Comparison of ENCODE assay signal across 10 cellular contexts in genomic region chr4:23106516-23106915, GRCh38.
"Had no signal": no experiment of that assay in that cellular context is flagged by ENCODE, and none has a peak within 500 bp of the region (broad histone marks: within the 10 kb centered on the region; RNA-seq: fewer than 3 reads in every experiment).

No MANE protein-coding gene starts in this region.

- ATAC-seq: GM23338, HCT116 had no signal

- H3K9me3 ChIP-seq: HAP-1 had no signal

- H3K9ac ChIP-seq: GM23248 had no signal

- H3K4me3 ChIP-seq: GM23248, GM23338, HAP-1 had no signal

- FAIRE-seq: H1 had no signal

- H3K4me1 ChIP-seq: HAP-1 had no signal

- H3K36me3 ChIP-seq: HAP-1 had no signal

- H3K4me2 ChIP-seq: GM23338 had no signal

- DNase-seq: GM23248, GOT3, H7, H9, HCEC 1CT, HFFc6 had no signal

- H3K27ac ChIP-seq: GM23248 had no signal

- H2AFZ ChIP-seq: GM23248, GM23338 had no signal
